ENCODE assay signal across 1 cellular context in genomic region chr11:108938604-108939003, GRCh38.
A peak's percentile ranks its signal among the peaks of the same experiment; 100 is the strongest.
TF ChIP-seq lines count a peak whose summit lies in the region.

No MANE protein-coding gene starts in this region.

TF ChIP-seq in K562, 482 proteins besides CTCF, POLR2A, EP300 and RAD21 (continued from another document):
- no peak for TF ChIP-seq HMGXB4 (CRISPR knock-in tag; IDR thresholded peaks at IDR 0.05)
- peak; percentile 47 for TF ChIP-seq C11orf30 (IDR thresholded peaks at IDR 0.05; ENCODE audit: low read depth)
- TF ChIP-seq ZNF316 (IDR thresholded peaks at IDR 0.05) = peak; percentile 79
- TF ChIP-seq NKRF (IDR thresholded peaks at IDR 0.05; ENCODE audit: borderline replicate concordance) = no peak
- TF ChIP-seq BRF1 (IDR thresholded peaks at IDR 0.05; ENCODE audit: borderline replicate concordance, extremely low read depth, insufficient read length) = no peak
- TF ChIP-seq ZNF707 (CRISPR knock-in tag; conservative IDR thresholded peaks at IDR 0.05) = no peak
- TF ChIP-seq NFATC3 (IDR thresholded peaks at IDR 0.05) = no peak
- TF ChIP-seq GTF3C2 (IDR thresholded peaks at IDR 0.05; ENCODE audit: borderline replicate concordance, extremely low read depth, insufficient read length) = no peak
- no peak for TF ChIP-seq SUPT5H (IDR thresholded peaks at IDR 0.05)
- peak; percentile 33; the same call in 1 of the 2 replicates for TF ChIP-seq MAFF (IDR thresholded peaks at IDR 0.05; ENCODE audit: low read length)
- no peak for TF ChIP-seq FOXK2 (conservative IDR thresholded peaks at IDR 0.05 in 1 of 2, IDR thresholded peaks at IDR 0.05 in 1 of 2; ENCODE audit: low read depth in 2 of 2)
- no peak for TF ChIP-seq MLX (CRISPR knock-in tag; conservative IDR thresholded peaks at IDR 0.05)
- TF ChIP-seq MAFG (tag; conservative IDR thresholded peaks at IDR 0.05) = peak; percentile 40; the same call in 1 of the 2 replicates
